In the genomic region with DNA sequence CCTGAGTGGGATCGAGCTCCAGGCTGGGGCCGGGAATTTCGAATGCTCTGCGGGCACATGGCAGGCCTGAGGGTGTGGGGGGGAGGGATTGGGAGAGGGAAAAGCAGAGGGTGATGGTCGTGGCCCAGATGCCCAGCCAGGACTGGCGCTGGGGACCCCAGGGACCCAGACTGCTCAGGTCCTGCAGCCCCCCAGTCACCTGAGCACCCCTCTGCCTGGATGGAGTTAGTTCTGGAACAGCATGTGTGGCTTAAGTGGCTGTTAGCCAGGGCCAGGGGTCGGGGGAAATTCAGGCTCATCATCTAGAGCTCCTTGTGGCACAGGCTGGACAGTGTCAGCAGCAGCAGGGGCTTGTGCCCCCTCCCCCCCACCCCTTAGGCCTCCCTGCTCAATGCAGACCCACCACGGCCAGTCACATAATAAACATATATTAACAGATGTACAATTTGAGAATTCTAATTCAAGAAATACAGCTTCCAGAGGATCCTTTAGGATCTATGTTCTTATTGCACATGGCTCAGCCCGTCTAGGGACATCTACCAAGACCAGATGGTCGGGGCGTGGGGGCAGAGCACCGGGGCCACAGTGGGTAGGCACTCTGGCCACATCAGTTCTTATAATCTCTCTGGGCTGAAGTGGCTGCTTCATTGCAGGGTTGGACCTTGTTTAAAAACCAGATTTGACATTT, we compare ENCODE assay signal across 9 cellular contexts. TPM values are rescaled to one million over a fixed set of nuclear protein-coding genes. Genes with fewer than 3 reads are reported as not detected.
DNase-seq lines count a peak whose midpoint lies in the region; ATAC-seq, FAIRE-seq and TF ChIP-seq lines count a peak whose summit lies in the region.
"Had no signal": no experiment of that assay in that cellular context is flagged by ENCODE, and none has a peak within 500 bp of the region (broad histone marks: within the 10 kb centered on the region; RNA-seq: fewer than 3 reads in every experiment).

No MANE protein-coding gene starts in this region.

- no peak for TF ChIP-seq EP300 in GM12878 (IDR thresholded peaks at IDR 0.05; ENCODE audit: borderline replicate concordance in 1 of 2, control insufficient read depth in 1 of 2, low read depth in 2 of 2, low read length in 2 of 2)

- H3K27me3 ChIP-seq in GM12878 (replicated peaks in 1 of 2; ENCODE audit: control insufficient read depth in 2 of 2, insufficient read depth in 2 of 2, low read length in 1 of 2) (no peaks in the 10 kb centered on the region), mucosa of rectum (ENCODE audit: control insufficient read depth in 2 of 2, insufficient read depth in 2 of 2, low read length in 2 of 2) (no peaks in the 10 kb centered on the region), upper lobe of right lung (no peaks in the 10 kb centered on the region)

- 31% methylated on average over 11 of the region's 12 CpGs for WGBS in GM12878 (ENCODE audit: insufficient coverage, insufficient replicate concordance, low lambda C conversion rate, missing lambda C conversion rate)

- no peaks in the 10 kb centered on the region for H4K20me1 ChIP-seq in GM12878 (ENCODE audit: control insufficient read depth, insufficient read depth)

- no peaks in the 10 kb centered on the region; the same call in 1 of the 2 replicates for H3K79me2 ChIP-seq in GM12878 (ENCODE audit: control insufficient read depth, insufficient read depth, low read length)

- in situ Hi-C loops in GM12878 (cut with MboI): loop anchor here (10.0 kb wide), 1 partner anchor 438 kb away; no protein-coding TSS in a partner anchor

- H3K36me3 ChIP-seq in GM12878 (ENCODE audit: control insufficient read depth in 2 of 2, insufficient read depth in 2 of 2, low read length in 1 of 2) (peaks cover 12 to 15% of the 10 kb centered on the region in 2 experiments; a peak in 3 of 4 replicates), mucosa of rectum (ENCODE audit: control insufficient read depth in 2 of 2, insufficient read depth in 2 of 2, low read length in 2 of 2) (peaks cover 24 to 26% of the 10 kb centered on the region in 2 donors), upper lobe of right lung (peaks cover 39% of the 10 kb centered on the region)

- POLR2A ChIA-PET in GM12878 (lab: Charles Lee): interaction anchor here (0.7 to 8.0 kb wide), 20 partner anchors 12 to 282 kb away, joined by 3 to 120 read pairs (median 5); a partner anchor contains a TSS

- peak overlapping the region; percentile 12; the same call in 1 of the 2 replicates for H3K4me2 ChIP-seq in GM12878 (ENCODE audit: control insufficient read depth, insufficient read depth)

- H3K4me3 ChIP-seq in GM12878: no peak overlapping the region
- H3K4me3 ChIP-seq in mucosa of rectum (ENCODE audit: low read length in 2 of 2): no peak overlapping the region
- peak overlapping the region; percentile 12 for H3K4me3 ChIP-seq in upper lobe of right lung

- ATAC-seq in Right ventricle myocardium inferior (no peak), left ventricle myocardium superior (no peak), GM12878 (no peak), upper lobe of right lung (no peak), HG03432 (IDR thresholded peaks at IDR 0.05; ENCODE audit: unreplicated experiment) (no peak)

- no peak for TF ChIP-seq RAD21 in GM12878 (IDR thresholded peaks at IDR 0.05; ENCODE audit: insufficient read depth, low read depth, low read length)

- peak overlapping the region; percentile 66 for H3K9ac ChIP-seq in GM12878 (ENCODE audit: control insufficient read depth, insufficient read depth, low read length)
- peak overlapping the region in 1 of 2 donors; percentile 48 for H3K9ac ChIP-seq in mucosa of rectum (ENCODE audit: low read depth in 1 of 2, low read length in 2 of 2)

- CTCF ChIA-PET in GM12878 (lab: Yijun Ruan, JAX): interaction anchor here (0.8 to 16.6 kb wide), 15 partner anchors 8 to 348 kb away, joined by 3 to 275 read pairs (median 7); a partner anchor contains a TSS

- SMC1A ChIA-PET in GM12878 (lab: Charles Lee; ENCODE audit: uncharacterized antibody, unreplicated experiment): interaction anchor here (0.9 to 9.7 kb wide), 14 partner anchors 9 to 263 kb away, joined by 3 to 140 read pairs (median 4); a partner anchor contains a TSS

- H2AFZ ChIP-seq in GM12878 (ENCODE audit: control insufficient read depth, low read depth, low read length): no peak overlapping the region

- no peaks in the 10 kb centered on the region for H3K9me3 ChIP-seq in GM12878 (replicated peaks; ENCODE audit: control insufficient read depth, insufficient read depth, low read length)
- H3K9me3 ChIP-seq in mucosa of rectum (ENCODE audit: control insufficient read depth in 2 of 2, low read length in 2 of 2): no peaks in the 10 kb centered on the region
- H3K9me3 ChIP-seq in upper lobe of right lung: no peaks in the 10 kb centered on the region

- FAIRE-seq in GM12878 (lab: Jason Lieb, UNC): no peak
- FAIRE-seq: TTC549 had no signal

- intact Hi-C loops in Right ventricle myocardium inferior (cut with DNase I) (no loop called here), left ventricle myocardium superior (cut with micrococcal nuclease) (loop anchor here (10.0 kb wide), 1 partner anchor 118 kb away; a partner anchor contains a TSS), GM12878 (cut with micrococcal nuclease; ENCODE audit: unreplicated experiment) (no loop called here), upper lobe of right lung (cut with DNase I) (no loop called here)

- peak overlapping the region; percentile 95 for H3K27ac ChIP-seq in GM12878 (ENCODE audit: control insufficient read depth, insufficient read depth)
- H3K27ac ChIP-seq in mucosa of rectum (ENCODE audit: low read depth in 2 of 2, low read length in 2 of 2): peak overlapping the region; percentile 73 to 77
- peak overlapping the region; percentile 94 for H3K27ac ChIP-seq in upper lobe of right lung

- DNase-seq in Right ventricle myocardium inferior (ENCODE audit: missing footprints) (peak; percentile 59), left ventricle myocardium superior (no peak), GM12878 (ENCODE audit: low read depth, low spot score) (no peak), upper lobe of right lung (no peak), SHP77 treated with DMSO at 0.1 percent for 48 hours (lab: John Stamatoyannopoulos, UW) (no peak), NCI-H446 treated with DMSO at 0.1 percent for 48 hours (lab: John Stamatoyannopoulos, UW) (no peak)

- H3K4me1 ChIP-seq in GM12878 (ENCODE audit: control insufficient read depth, insufficient read depth, low read length) (peaks cover 82% of the 10 kb centered on the region), mucosa of rectum (ENCODE audit: control insufficient read depth in 2 of 2, insufficient read depth in 2 of 2, low read length in 2 of 2) (peaks cover 50% of the 10 kb centered on the region in 2 donors), upper lobe of right lung (peaks cover 87% of the 10 kb centered on the region)

- BruUV-seq in GM12878 (replicated peaks; lab: Mats Ljungman, UMichigan): TSS peak; percentile 88

- TF ChIP-seq CTCF in GM12878 (IDR thresholded peaks at IDR 0.05 in 2 of 3, conservative IDR thresholded peaks at IDR 0.05 in 1 of 3; ENCODE audit: control insufficient read depth in 2 of 3, extremely low read depth in 1 of 3, insufficient read depth in 1 of 3, low read depth in 3 of 3, low read length in 3 of 3) (no peak), upper lobe of right lung (IDR thresholded peaks at IDR 0.05) (no peak)

- peak; percentile 21; the same call in 1 of the 2 replicates for TF ChIP-seq POLR2A in GM12878 (IDR thresholded peaks at IDR 0.05; ENCODE audit: low read depth, low read length)

- RAD21 ChIA-PET in GM12878 (lab: Charles Lee; ENCODE audit: unreplicated experiment): interaction anchor here (0.6 to 11.6 kb wide), 16 partner anchors 12 to 284 kb away, joined by 3 to 170 read pairs (median 10); a partner anchor contains a TSS

TF ChIP-seq in GM12878, 131 proteins besides CTCF, POLR2A, EP300 and RAD21 (continues in another document):
- no peak for TF ChIP-seq CREB1 (IDR thresholded peaks at IDR 0.05; ENCODE audit: low read depth)

RNA-seq across cellular contexts. Expression of a gene that starts 22.2 kb away (rescaled TPM):
- total RNA-seq in Right ventricle myocardium inferior (25.6 TPM), left ventricle myocardium superior (25.9 TPM), GM12878 (2014; rRNA removed) (27.0 and 29.9 TPM in 2 replicates), GM12878 (2014; rRNA removed; fragmentation: Illumina TruSeq; extraction: Trizol) (16.0 and 18.0 TPM in 2 replicates), GM12878 (2021) (26.9 and 27.7 TPM in 2 replicates), upper lobe of right lung (39.9 TPM)
- 25.8 and 26.5 TPM in 2 replicates for total RNA-seq in GM12878 (2013; cell fraction: nucleolus; rRNA removed)
- polyA plus RNA-seq in GM12878 (2011; ENCODE audit: low read depth): 8.5 TPM
- polyA plus RNA-seq in GM12878 (2011; rRNA removed) (4.5 and 10.7 TPM in 2 replicates), GM12878 (2014; fragmentation: Illumina TruSeq; extraction: Trizol) (11.1 and 19.3 TPM in 2 replicates), GM12878 (2014; fragmentation: Nextera tagmentation; extraction: Ambion mirVana) (1 to 10 TPM; 4.6 to 7.6 TPM), GM12878 (2014; rRNA removed) (18.4 and 22.7 TPM in 2 replicates), GM12878 (2016; fragmentation: Nextera tagmentation; extraction: Ambion mirVana) (10 to 100 TPM; 28.7 to 31.6 TPM)
- 13.3 and 15.1 TPM in 2 replicates for polyA plus RNA-seq in GM12878 (2011; cell fraction: cytosol; rRNA removed)
- 27.0 and 29.8 TPM in 2 replicates for polyA plus RNA-seq in GM12878 (2011; cell fraction: nucleus; rRNA removed)
- polyA plus RNA-seq in GM12878 (2012): 13.1 and 16.0 TPM in 2 replicates
- 7.8 and 11.3 TPM in 2 replicates for polyA minus RNA-seq in GM12878 (2011; rRNA and poly(A)+ RNA removed)
- polyA minus RNA-seq in GM12878 (2011; cell fraction: cytosol; rRNA and poly(A)+ RNA removed): 6.5 and 9.6 TPM in 2 replicates
- polyA minus RNA-seq in GM12878 (2011; cell fraction: nucleus; rRNA and poly(A)+ RNA removed): 9.7 and 19.6 TPM in 2 replicates

RNA-seq across cellular contexts. Expression of a gene that starts 58.8 kb away (rescaled TPM):
- total RNA-seq in Right ventricle myocardium inferior: 71.4 TPM
- 64.2 TPM for total RNA-seq in left ventricle myocardium superior
- total RNA-seq in GM12878 (2013; cell fraction: nucleolus; rRNA removed): 278 and 329 TPM in 2 replicates
- 227 and 228 TPM in 2 replicates for total RNA-seq in GM12878 (2014; rRNA removed)
- 75.4 and 76.9 TPM in 2 replicates for total RNA-seq in GM12878 (2014; rRNA removed; fragmentation: Illumina TruSeq; extraction: Trizol)
- total RNA-seq in GM12878 (2021): 192 and 210 TPM in 2 replicates
- polyA plus RNA-seq in GM12878 (2011; ENCODE audit: low read depth): 31.9 TPM
- 181 and 277 TPM in 2 replicates for polyA plus RNA-seq in GM12878 (2011; rRNA removed)
- 307 and 319 TPM in 2 replicates for polyA plus RNA-seq in GM12878 (2011; cell fraction: cytosol; rRNA removed)
- 445 and 463 TPM in 2 replicates for polyA plus RNA-seq in GM12878 (2011; cell fraction: nucleus; rRNA removed)
- 108 and 193 TPM in 2 replicates for polyA plus RNA-seq in GM12878 (2012)
- 35.2 and 44.5 TPM in 2 replicates for polyA plus RNA-seq in GM12878 (2014; fragmentation: Illumina TruSeq; extraction: Trizol)
- polyA plus RNA-seq in GM12878 (2014; fragmentation: Nextera tagmentation; extraction: Ambion mirVana): 1 to 10 TPM; 2.1 to 5.0 TPM
- 174 and 190 TPM in 2 replicates for polyA plus RNA-seq in GM12878 (2014; rRNA removed)
- 100 to 1,000 TPM; 245 to 268 TPM for polyA plus RNA-seq in GM12878 (2016; fragmentation: Nextera tagmentation; extraction: Ambion mirVana)
- 219 and 366 TPM in 2 replicates for polyA minus RNA-seq in GM12878 (2011; rRNA and poly(A)+ RNA removed)
- polyA minus RNA-seq in GM12878 (2011; cell fraction: cytosol; rRNA and poly(A)+ RNA removed): 187 and 217 TPM in 2 replicates
- 480 and 614 TPM in 2 replicates for polyA minus RNA-seq in GM12878 (2011; cell fraction: nucleus; rRNA and poly(A)+ RNA removed)
- 200 TPM for total RNA-seq in upper lobe of right lung
